In the genomic region with DNA sequence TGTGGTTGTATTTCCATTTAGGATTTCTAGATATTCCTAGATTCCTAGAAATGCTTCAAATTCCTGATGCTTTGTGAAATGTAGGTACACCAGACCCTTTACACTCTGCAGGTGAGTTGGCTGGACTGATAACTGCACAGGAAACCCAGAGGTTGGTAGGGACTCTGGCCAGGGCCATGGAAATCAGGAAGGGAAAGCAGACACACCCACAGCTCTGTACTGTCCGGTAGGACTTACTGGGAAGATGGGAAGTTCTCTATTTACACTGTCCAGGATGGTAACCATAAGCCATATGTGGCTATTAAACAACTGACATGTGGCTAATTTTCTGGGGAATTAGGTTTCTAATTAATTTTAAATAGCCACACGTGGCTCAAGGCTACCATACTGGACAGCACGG, we compare ENCODE assay signal across 16 cellular contexts.
"Had no signal": no experiment of that assay in that cellular context is flagged by ENCODE, and none has a peak within 500 bp of the region (broad histone marks: within the 10 kb centered on the region; RNA-seq: fewer than 3 reads in every experiment).

No MANE protein-coding gene starts in this region.

- H3K9me3 ChIP-seq: ascending aorta, neutrophil, tibial nerve, uterus had no signal

- H3K27ac ChIP-seq: ascending aorta, hepatocyte, neutrophil, parathyroid adenoma, tibial nerve, uterus had no signal

- ATAC-seq: activated CD8-positive, alpha-beta memory T cell treated with anti-CD3 and anti-CD28 coated beads, Interleukin-2, amount 10 ng/mL, durations not matched to agents 7 days and 5 days; esophagus mucosa had no signal

- H3K27me3 ChIP-seq: ascending aorta, hepatocyte, neutrophil, tibial nerve, uterus had no signal

- H3K27me3 Mint-ChIP-seq: activated CD4-positive, alpha-beta memory T cell treated with anti-CD3 and anti-CD28 coated beads for 36 hours; activated CD8-positive, alpha-beta memory T cell treated with anti-CD3 and anti-CD28 coated beads, Interleukin-2, amount 10 ng/mL, durations not matched to agents 7 days and 5 days had no signal

- H3K4me3 Mint-ChIP-seq: activated CD4-positive, alpha-beta memory T cell treated with anti-CD3 and anti-CD28 coated beads for 36 hours; activated CD8-positive, alpha-beta memory T cell treated with anti-CD3 and anti-CD28 coated beads, Interleukin-2, amount 10 ng/mL, durations not matched to agents 7 days and 5 days; mesothelial cell of epicardium had no signal

- H3K4me1 Mint-ChIP-seq: mesothelial cell of epicardium had no signal

- DNase-seq: activated CD4-positive, alpha-beta memory T cell treated with anti-CD3 and anti-CD28 coated beads for 36 hours; activated CD4-positive, CD25-positive, alpha-beta regulatory T cell treated with anti-CD3 and anti-CD28 coated beads, Interleukin-2, amount 50 U/mL, for 72 hours; activated CD8-positive, alpha-beta memory T cell treated with anti-CD3 and anti-CD28 coated beads, Interleukin-2, amount 10 ng/mL, durations not matched to agents 7 days and 5 days; activated naive CD4-positive, alpha-beta T cell; activated T-cell treated with anti-CD3 and anti-CD28 coated beads, Interleukin-2, amount 50 U/mL, for 48 hours; stimulated activated CD4-positive, alpha-beta T cell treated with anti-CD3 and anti-CD28 coated beads, Interleukin-12 subunit alpha, Interleukin-12 subunit beta, amount 100 ng/mL, for 4 hours; stimulated activated CD4-positive, alpha-beta T cell treated with anti-CD3 and anti-CD28 coated beads, Interleukin-2, amount 100 ng/mL, for 24 hours; T1000; uterus had no signal

- H3K9me3 Mint-ChIP-seq: activated CD4-positive, alpha-beta memory T cell treated with anti-CD3 and anti-CD28 coated beads for 36 hours; mesothelial cell of epicardium had no signal

- H3K27ac Mint-ChIP-seq: activated CD8-positive, alpha-beta memory T cell treated with anti-CD3 and anti-CD28 coated beads, Interleukin-2, amount 10 ng/mL, durations not matched to agents 7 days and 5 days; mesothelial cell of epicardium had no signal
